Comparison of ENCODE assay signal across 8 cellular contexts in the genomic region with DNA sequence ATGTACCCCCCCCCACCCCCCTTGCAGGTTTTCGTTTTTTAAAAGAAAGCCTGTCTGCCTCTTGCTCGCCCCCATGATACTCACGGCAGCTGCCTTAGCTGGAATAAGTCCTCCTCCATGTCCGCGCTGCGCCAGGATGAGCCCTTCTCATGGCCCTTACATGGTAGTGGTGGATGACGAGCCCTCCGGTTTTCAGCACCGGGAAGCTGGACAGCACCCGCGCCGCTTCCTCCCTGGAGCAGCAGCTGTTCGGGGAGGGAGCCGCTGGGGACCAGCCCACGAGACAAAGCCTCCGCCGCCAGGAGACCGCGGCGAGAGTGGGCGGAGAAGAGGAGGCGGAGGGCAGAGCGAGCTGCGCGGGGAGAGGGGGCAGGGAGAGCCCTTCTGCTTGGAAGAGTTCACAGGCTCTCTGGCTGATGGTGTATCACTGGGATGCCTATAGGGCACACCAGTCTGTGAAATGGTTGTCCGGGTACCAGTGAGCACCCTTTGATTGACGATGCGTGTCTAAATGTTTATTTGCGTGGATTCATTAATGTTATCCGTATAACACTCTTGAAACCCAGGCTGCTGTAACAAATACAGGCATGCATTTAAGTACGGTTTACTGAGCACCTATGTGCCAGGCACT. TPM values are rescaled to one million over a fixed set of nuclear protein-coding genes. Genes with fewer than 3 reads are reported as not detected.
DNase-seq lines count a peak whose midpoint lies in the region; ATAC-seq, FAIRE-seq and TF ChIP-seq lines count a peak whose summit lies in the region.

SVOP (minus strand) TSS at position 319 of the 631 bp plus-strand sequence; CDS start at position 119, 200 bp downstream.

- FAIRE-seq in HTR-8/SVneo (lab: Jason Lieb, UNC) = peak; percentile 33

- H3K4me1 ChIP-seq in thoracic aorta (ENCODE audit: control insufficient read depth in 1 of 2, low read depth in 2 of 2) = no peaks in the 10 kb centered on the region

- H3K4me3 Mint-ChIP-seq in nephron = peak within 1 kb of the TSS; percentile 13 to 26 (median 21)

- H3K9me3 ChIP-seq in thoracic aorta = no peaks in the 10 kb centered on the region

- ATAC-seq in thoracic aorta (ENCODE audit: insufficient number of reproducible peaks, low FRiP score, low read depth) = no peak

- TF ChIP-seq CTCF in BJ (IDR thresholded peaks at IDR 0.05; ENCODE audit: insufficient read depth, low read depth, low read length) (no peak), fibroblast of villous mesenchyme (IDR thresholded peaks at IDR 0.05; ENCODE audit: insufficient read depth, low read depth, low read length) (no peak), nephron (IDR thresholded peaks at IDR 0.05; ENCODE audit: unreplicated experiment in 3 of 3) (no peak), thoracic aorta (IDR thresholded peaks at IDR 0.05) (no peak)

- H3K27me3 Mint-ChIP-seq in nephron (ENCODE audit: low read depth) = peaks cover 15% of the 10 kb centered on the region

- H3K4me3 ChIP-seq in BJ (ENCODE audit: low read depth, low read length) = no peak within 1 kb of the TSS
- no peak within 1 kb of the TSS for H3K4me3 ChIP-seq in fibroblast of villous mesenchyme (ENCODE audit: low read depth, low read length)
- no peak within 1 kb of the TSS for H3K4me3 ChIP-seq in thoracic aorta

- DNase-seq in BJ (ENCODE audit: low read depth) = peak; percentile 1
- DNase-seq in HTR-8/SVneo (ENCODE audit: insufficient read length, low spot score) = peak; percentile 80
- DNase-seq in NCI-H82 treated with DMSO at 0.1 percent for 48 hours (lab: John Stamatoyannopoulos, UW; ENCODE audit: unreplicated experiment) = peak; percentile 87
- DNase-seq in activated T-cell treated with anti-CD3 and anti-CD28 coated beads, Interleukin-2, amount 50 U/mL, for 48 hours = peak; percentile 44 to 54
- peak; percentile 85 for DNase-seq in fibroblast of villous mesenchyme (ENCODE audit: low read depth)
- peak; percentile 3 for DNase-seq in thoracic aorta (ENCODE audit: low spot score)
- no peak for DNase-seq in effector CD4-positive, alpha-beta T cell

- POLR2A ChIA-PET in BJ (lab: Charles Lee) = no interaction called here

- H3K36me3 ChIP-seq in BJ (ENCODE audit: control insufficient read depth, insufficient read depth, low read length) (no peaks in the 10 kb centered on the region), thoracic aorta (no peaks in the 10 kb centered on the region)

- CTCF ChIA-PET in BJ (lab: Yijun Ruan, JAX) = interaction anchor here (1.0 kb wide), 1 partner anchor 72 kb away, joined by 3 read pairs; the partner anchor contains the start of gene ALKBH2

- H3K4me1 Mint-ChIP-seq in nephron = no peaks in the 10 kb centered on the region

- no peaks in the 10 kb centered on the region for H3K27me3 ChIP-seq in BJ (ENCODE audit: control insufficient read depth, insufficient read depth, low read length)
- no peaks in the 10 kb centered on the region for H3K27me3 ChIP-seq in thoracic aorta (replicated peaks; ENCODE audit: insufficient read depth)

- no peaks in the 10 kb centered on the region for H3K9me3 Mint-ChIP-seq in nephron

- H3K27ac ChIP-seq in thoracic aorta = no peak within 1 kb of the TSS

- H3K36me3 Mint-ChIP-seq in nephron (ENCODE audit: low read depth) = no peaks in the 10 kb centered on the region

- no peak within 1 kb of the TSS for H3K27ac Mint-ChIP-seq in nephron

RNA-seq across cellular contexts. Expression of gene SVOP, which starts in this region (rescaled TPM):
- polyA plus RNA-seq in BJ (2011; rRNA removed) = not detected in 2 replicates
- polyA minus RNA-seq in BJ (2011; rRNA and poly(A)+ RNA removed) = not detected in 2 replicates
- total RNA-seq in fibroblast of villous mesenchyme (not detected in 2 replicates), thoracic aorta (not detected)

Comparison
In these comparisons a context has a peak if more than half of its experiments do, and no peak if none do; other contexts are left out.
1. Peak in DNase-seq in BJ; RNA of the gene not detected or under 1 TPM.
2. Peak in DNase-seq in fibroblast of villous mesenchyme; RNA of the gene not detected or under 1 TPM.
3. Peak in DNase-seq in thoracic aorta; RNA of the gene not detected or under 1 TPM.